ENCODE assay signal across 1 cellular context in genomic region chr11:58574851-58575250, GRCh38.
TF ChIP-seq lines count a peak whose summit lies in the region.

No MANE protein-coding gene starts in this region.

TF ChIP-seq in GM12878, 131 proteins besides CTCF, POLR2A, EP300 and RAD21 (continued from another document):
- TF ChIP-seq BCL3 (IDR thresholded peaks at IDR 0.05; ENCODE audit: borderline replicate concordance, insufficient read depth, low read depth, low read length, poor library complexity, severe bottlenecking) (no peak), NR2C1 (IDR thresholded peaks at IDR 0.05) (no peak), SIN3A (IDR thresholded peaks at IDR 0.05; ENCODE audit: low read depth, low read length) (no peak), POLR2AphosphoS2 (IDR thresholded peaks at IDR 0.05; ENCODE audit: low read depth, low read length) (0 out of 2 replicates have a peak, but pooled peaks have one; percentile 26), ATF3 (IDR thresholded peaks at IDR 0.05; ENCODE audit: borderline replicate concordance, extremely low read depth, low read depth, low read length) (no peak), ZBED1 (IDR thresholded peaks at IDR 0.05; ENCODE audit: borderline replicate concordance) (no peak)
